In the genomic region with DNA sequence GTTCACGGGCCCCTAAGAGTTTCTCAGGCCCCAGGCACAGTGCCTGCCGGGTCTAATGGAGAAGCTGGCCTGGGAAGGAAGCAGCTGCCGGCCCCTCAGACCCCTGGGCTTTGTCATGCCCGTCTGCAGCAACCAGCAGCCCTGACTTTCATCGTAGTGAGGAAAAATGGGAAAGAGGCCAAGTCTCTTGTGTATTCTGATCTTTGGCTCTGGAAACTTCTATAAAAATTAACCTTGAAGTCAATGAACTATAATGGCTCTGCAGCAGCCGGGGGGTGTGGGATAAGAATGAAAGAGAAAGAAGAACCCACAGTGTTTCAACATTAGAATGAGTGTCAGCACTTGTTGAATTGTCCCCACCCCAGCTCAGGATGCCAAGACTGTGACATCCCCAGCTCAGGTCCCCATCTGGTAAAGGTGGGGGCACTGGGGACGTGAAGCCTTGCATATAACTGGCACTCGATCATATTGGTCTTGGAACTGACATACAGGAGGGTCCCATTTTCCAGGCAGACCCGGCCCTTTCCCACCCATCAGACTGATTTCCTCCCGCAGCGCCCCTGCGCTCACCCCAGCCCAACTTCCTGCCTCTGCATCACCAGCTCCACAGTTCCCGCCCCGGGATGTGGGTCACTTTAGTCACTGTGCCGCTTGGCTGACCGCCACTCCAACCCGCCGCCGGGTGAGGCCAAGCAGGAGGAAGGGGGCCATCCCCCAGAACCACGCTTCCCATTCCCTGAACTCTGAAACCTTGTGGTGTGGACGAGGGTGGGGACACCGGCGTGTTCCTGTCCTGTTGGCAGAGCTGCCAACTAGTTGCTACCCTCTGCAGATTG, we compare ENCODE assay signal across 9 cellular contexts. TPM values are rescaled to one million over a fixed set of nuclear protein-coding genes. Genes with fewer than 3 reads are reported as not detected.
DNase-seq lines count a peak whose midpoint lies in the region; ATAC-seq and TF ChIP-seq lines count a peak whose summit lies in the region.
"Had no signal": no experiment of that assay in that cellular context is flagged by ENCODE, and none has a peak within 500 bp of the region (broad histone marks: within the 10 kb centered on the region; RNA-seq: fewer than 3 reads in every experiment).

No MANE protein-coding gene starts in this region.

- H3K4me1 ChIP-seq in RWPE2 (ENCODE audit: insufficient read depth, poor library complexity, severe bottlenecking) (peaks cover 34% of the 10 kb centered on the region), mucosa of stomach (ENCODE audit: control insufficient read depth, insufficient read depth, low read length) (peaks cover 26% of the 10 kb centered on the region)

- H3K27ac ChIP-seq in RWPE2 (ENCODE audit: poor library complexity, severe bottlenecking) = peak overlapping the region; percentile 87
- H3K27ac ChIP-seq in dorsolateral prefrontal cortex = peak overlapping the region in 38 of 59 donors; percentile 0 to 74 (median 40)
- H3K27ac ChIP-seq: neutrophil had no signal

- H3K9ac ChIP-seq in mucosa of stomach (ENCODE audit: low read length) = peak overlapping the region; percentile 14

- DNase-seq in GM12864 (ENCODE audit: low read depth) (peak; percentile 16), RWPE2 (ENCODE audit: low spot score) (peak; percentile 98), dorsolateral prefrontal cortex (peak in 3 of 10 donors; percentile 16 to 49 (median 31)), NCI-H1436 treated with DMSO at 0.1 percent for 48 hours (lab: John Stamatoyannopoulos, UW) (no peak), LoVo (ENCODE audit: low spot score) (no peak)

- peaks cover 25% of the 10 kb centered on the region for H3K36me3 ChIP-seq in RWPE2 (ENCODE audit: low read depth)
- H3K36me3 ChIP-seq in mucosa of stomach (ENCODE audit: control insufficient read depth, insufficient read depth, low read length) = no peaks in the 10 kb centered on the region
- H3K36me3 ChIP-seq: neutrophil had no signal

- H3K4me3 ChIP-seq in GM12864 (ENCODE audit: low read depth, low read length) = peak overlapping the region; percentile 1; the same call in 1 of the 2 replicates
- H3K4me3 ChIP-seq in RWPE2 (ENCODE audit: severe bottlenecking) = no peak overlapping the region
- H3K4me3 ChIP-seq in dorsolateral prefrontal cortex = peak overlapping the region in 1 of 59 donors; percentile 6
- H3K4me3 ChIP-seq in mucosa of stomach (ENCODE audit: low read length) = no peak overlapping the region

- ATAC-seq in HG02759 (IDR thresholded peaks at IDR 0.05; ENCODE audit: unreplicated experiment) = peak; percentile 80
- ATAC-seq in RWPE2 (ENCODE audit: low read depth) = peak; percentile 58
- no peak for ATAC-seq in GM21526 (IDR thresholded peaks at IDR 0.05; ENCODE audit: low FRiP score, unreplicated experiment)

- H3K27me3 ChIP-seq in RWPE2 (ENCODE audit: insufficient read depth, poor library complexity, severe bottlenecking) (no peaks in the 10 kb centered on the region), dorsolateral prefrontal cortex (no peaks in the 10 kb centered on the region), mucosa of stomach (ENCODE audit: control insufficient read depth, insufficient read depth, low read length) (no peaks in the 10 kb centered on the region)

- no peaks in the 10 kb centered on the region for H3K9me3 ChIP-seq in RWPE2 (ENCODE audit: severe bottlenecking)
- H3K9me3 ChIP-seq in mucosa of stomach (ENCODE audit: control insufficient read depth, low read length) = no peaks in the 10 kb centered on the region
- H3K9me3 ChIP-seq: neutrophil had no signal

- TF ChIP-seq CTCF in GM12864 (IDR thresholded peaks at IDR 0.05; ENCODE audit: low read depth, low read length, missing control alignments) (no peak), RWPE2 (IDR thresholded peaks at IDR 0.05; ENCODE audit: poor library complexity, severe bottlenecking) (peak; percentile 22), dorsolateral prefrontal cortex (IDR thresholded peaks at IDR 0.05 in 54 of 56, conservative IDR thresholded peaks at IDR 0.05 in 2 of 56; ENCODE audit: low read depth in 1 of 56, partially characterized antibody in 56 of 56) (no peak)

- intact Hi-C loops in dorsolateral prefrontal cortex (cut with DNase I) = no loop called here

RNA-seq across cellular contexts. Expression of a gene that starts 12.7 kb away (rescaled TPM):
- total RNA-seq in dorsolateral prefrontal cortex = 100 to 1,000 TPM in 7 of 120 experiments, 10 to 100 TPM in 113; 17.7 to 220 (median 53.6) TPM

Comparison
In these comparisons a context has a peak if more than half of its experiments do, and no peak if none do; other contexts are left out.
1. DNase-seq: peak in GM12864 (single experiment) and RWPE2 (single experiment); none in NCI-H1436 treated with DMSO at 0.1 percent for 48 hours (single experiment) and LoVo (single experiment).